Comparison of ENCODE assay signal across 9 cellular contexts in the genomic region with DNA sequence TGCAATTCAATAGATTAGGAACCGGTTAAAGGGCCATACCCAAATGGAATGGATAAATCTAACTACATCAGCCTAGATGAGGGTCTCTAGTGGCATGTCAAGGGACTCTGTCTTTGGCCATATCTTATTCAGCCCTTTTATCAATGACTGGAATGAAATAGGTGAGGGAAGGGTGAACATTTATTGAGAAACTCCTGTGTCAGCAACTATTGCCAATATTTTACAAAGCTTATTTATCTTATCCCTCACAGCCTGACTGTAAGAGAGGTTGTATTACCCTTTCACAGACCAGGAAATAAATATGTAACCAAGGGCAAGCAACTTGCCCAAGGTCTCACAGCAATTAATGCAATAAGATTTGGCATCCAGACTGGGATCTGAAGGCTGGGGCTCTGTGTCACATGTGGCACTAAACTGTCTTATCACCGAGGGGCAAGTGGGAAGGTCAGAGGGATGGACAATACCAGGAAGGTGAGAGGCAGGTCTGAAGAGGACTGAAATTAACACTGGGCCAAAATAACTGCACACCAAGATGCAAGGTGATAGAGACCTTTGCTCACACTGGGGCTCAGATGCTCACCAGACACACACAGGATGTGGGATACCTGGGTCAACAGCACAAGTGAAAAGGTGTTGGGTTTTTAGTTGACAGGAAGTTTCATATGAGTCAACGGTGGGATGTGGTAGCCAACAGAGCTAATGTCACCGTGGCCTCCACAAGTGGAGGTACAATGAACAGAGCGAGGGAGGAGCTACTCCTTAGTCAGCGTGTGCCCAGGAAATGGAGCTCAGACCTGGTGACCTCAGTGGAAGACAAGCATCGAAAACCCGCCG.
DNase-seq lines count a peak whose midpoint lies in the region; ATAC-seq and TF ChIP-seq lines count a peak whose summit lies in the region.
"Had no signal": no experiment of that assay in that cellular context is flagged by ENCODE, and none has a peak within 500 bp of the region (broad histone marks: within the 10 kb centered on the region; RNA-seq: fewer than 3 reads in every experiment).

No MANE protein-coding gene starts in this region.

- peak; percentile 93 for ATAC-seq in CD4-positive, alpha-beta T cell (ENCODE audit: poor library complexity)
- peak; percentile 82 for ATAC-seq in GM21528 (IDR thresholded peaks at IDR 0.05; ENCODE audit: low FRiP score, unreplicated experiment)

- H3K36me3 ChIP-seq in stomach: no peaks in the 10 kb centered on the region
- H3K36me3 ChIP-seq: BLaER1 treated with 17β-estradiol and CSF1 and Interleukin-3, amounts not matched to agents 10 nM and 100 nM had no signal

- no peak for TF ChIP-seq EP300 in stomach (IDR thresholded peaks at IDR 0.05)

- peak; percentile 40 to 76 (median 62) for DNase-seq in CD4-positive, alpha-beta T cell
- peak; percentile 44 for DNase-seq in NB4 (ENCODE audit: low read depth)
- DNase-seq in activated naive CD4-positive, alpha-beta T cell treated with anti-CD3 and anti-CD28 coated beads, Interleukin-2, amount 10 ng/mL, durations not matched to agents 7 days and 5 days: peak; percentile 88
- DNase-seq in stimulated activated CD8-positive, alpha-beta memory T cell treated with anti-CD3 and anti-CD28 coated beads, Interleukin-4, amount 100 ng/mL, for 24 hours (ENCODE audit: low read depth): peak; percentile 40
- no peak for DNase-seq in OCI-M1 (lab: John Stamatoyannopoulos, UW)
- DNase-seq in stomach: no peak
- no peak for DNase-seq in GDM1 (lab: John Stamatoyannopoulos, UW)

- no peaks in the 10 kb centered on the region for H3K9me3 ChIP-seq in CD4-positive, alpha-beta T cell (ENCODE audit: control insufficient read depth, low read length)
- peaks cover 0 to 7% (median 2%) of the 10 kb centered on the region in 4 donors for H3K9me3 ChIP-seq in stomach

- peak overlapping the region; percentile 32 for H3K4me3 Mint-ChIP-seq in CD4-positive, alpha-beta T cell
- H3K4me3 Mint-ChIP-seq in activated naive CD4-positive, alpha-beta T cell treated with anti-CD3 and anti-CD28 coated beads, Interleukin-2, amount 10 ng/mL, durations not matched to agents 7 days and 5 days: peak overlapping the region; percentile 20

- CTCF ChIA-PET in CD4-positive, alpha-beta T cell (lab: Charles Lee): interaction anchor here (0.8 to 1.4 kb wide), 3 partner anchors 15 to 798 kb away, joined by 3 to 4 read pairs (median 3); no protein-coding TSS in a partner anchor
- CTCF ChIA-PET in activated naive CD4-positive, alpha-beta T cell treated with anti-CD3 and anti-CD28 coated beads, Interleukin-2, amount 10 ng/mL, durations not matched to agents 7 days and 5 days (lab: Charles Lee): interaction anchor here (0.9 to 2.4 kb wide), 4 partner anchors 12 to 383 kb away, joined by 3 to 8 read pairs (median 4); a partner anchor contains a TSS

- peaks cover 49% of the 10 kb centered on the region for H3K4me1 Mint-ChIP-seq in CD4-positive, alpha-beta T cell (ENCODE audit: low read depth)
- H3K4me1 Mint-ChIP-seq in activated naive CD4-positive, alpha-beta T cell treated with anti-CD3 and anti-CD28 coated beads, Interleukin-2, amount 10 ng/mL, durations not matched to agents 7 days and 5 days: peaks cover 74% of the 10 kb centered on the region

- H3K4me1 ChIP-seq in stomach: peaks cover 0 to 17% (median 0%) of the 10 kb centered on the region in 4 donors

- H3K27me3 ChIP-seq in CD4-positive, alpha-beta T cell (ENCODE audit: control insufficient read depth, insufficient read depth, low read length): no peaks in the 10 kb centered on the region
- no peaks in the 10 kb centered on the region for H3K27me3 ChIP-seq in stomach

- peaks cover 3% of the 10 kb centered on the region for H3K9me3 Mint-ChIP-seq in CD4-positive, alpha-beta T cell
- H3K9me3 Mint-ChIP-seq in activated naive CD4-positive, alpha-beta T cell treated with anti-CD3 and anti-CD28 coated beads, Interleukin-2, amount 10 ng/mL, durations not matched to agents 7 days and 5 days: peaks cover 19% of the 10 kb centered on the region

- TF ChIP-seq POLR2A in NB4 (IDR thresholded peaks at IDR 0.05; ENCODE audit: extremely low read depth, insufficient read length) (no peak), stomach (IDR thresholded peaks at IDR 0.05) (no peak)

- peak overlapping the region; percentile 78 for H3K27ac Mint-ChIP-seq in CD4-positive, alpha-beta T cell
- peak overlapping the region; percentile 94 for H3K27ac Mint-ChIP-seq in activated naive CD4-positive, alpha-beta T cell treated with anti-CD3 and anti-CD28 coated beads, Interleukin-2, amount 10 ng/mL, durations not matched to agents 7 days and 5 days

- POLR2A ChIA-PET in CD4-positive, alpha-beta T cell (lab: Charles Lee): interaction anchor here (0.5 to 5.9 kb wide), 14 partner anchors 9 to 821 kb away, joined by 3 to 69 read pairs (median 4); a partner anchor contains a TSS

- H3K4me3 ChIP-seq in NB4 (ENCODE audit: low read depth, low read length) (no peak overlapping the region), stomach (no peak overlapping the region)
- H3K4me3 ChIP-seq: BLaER1 treated with 17β-estradiol and CSF1 and Interleukin-3, amounts not matched to agents 10 nM and 100 nM had no signal

- TF ChIP-seq CTCF in CD4-positive, alpha-beta T cell (IDR thresholded peaks at IDR 0.05): no peak
- TF ChIP-seq CTCF in NB4 (IDR thresholded peaks at IDR 0.05; ENCODE audit: low read depth, low read length) (no peak), stomach (IDR thresholded peaks at IDR 0.05) (no peak)

- no peaks in the 10 kb centered on the region for H3K27me3 Mint-ChIP-seq in CD4-positive, alpha-beta T cell
- H3K27me3 Mint-ChIP-seq in activated naive CD4-positive, alpha-beta T cell treated with anti-CD3 and anti-CD28 coated beads, Interleukin-2, amount 10 ng/mL, durations not matched to agents 7 days and 5 days: peaks cover 9% of the 10 kb centered on the region

- peaks cover 4% of the 10 kb centered on the region for H3K36me3 Mint-ChIP-seq in CD4-positive, alpha-beta T cell (ENCODE audit: low read depth)
- peaks cover 20% of the 10 kb centered on the region for H3K36me3 Mint-ChIP-seq in activated naive CD4-positive, alpha-beta T cell treated with anti-CD3 and anti-CD28 coated beads, Interleukin-2, amount 10 ng/mL, durations not matched to agents 7 days and 5 days

- H3K27ac ChIP-seq in CD4-positive, alpha-beta T cell (ENCODE audit: low read depth, low read length): peak overlapping the region; percentile 44
- H3K27ac ChIP-seq in stomach: peak overlapping the region in 2 of 5 donors; percentile 17 to 26
- H3K27ac ChIP-seq: BLaER1 treated with 17β-estradiol and CSF1 and Interleukin-3, amounts not matched to agents 10 nM and 100 nM had no signal

- intact Hi-C loops in CD4-positive, alpha-beta T cell (cut with DNase I, micrococcal nuclease): loop anchor here (1.0 to 10.0 kb wide), 4 partner anchors 45 to 385 kb away; no protein-coding TSS in a partner anchor
- intact Hi-C loops in stomach (cut with DNase I; ENCODE audit: low total_unique reads): no loop called here

- WGBS in stomach, 5 donors: 72 to 81% (median 78%) methylated on average over 9 of the region's 9 CpGs

Comparison
In these comparisons a context has a peak if more than half of its experiments do, and no peak if none do; other contexts are left out.
1. DNase-seq: peak in CD4-positive, alpha-beta T cell (10 of 10), NB4 (single experiment), activated naive CD4-positive, alpha-beta T cell treated with anti-CD3 and anti-CD28 coated beads, Interleukin-2, amount 10 ng/mL, durations not matched to agents 7 days and 5 days (single experiment) and stimulated activated CD8-positive, alpha-beta memory T cell treated with anti-CD3 and anti-CD28 coated beads, Interleukin-4, amount 100 ng/mL, for 24 hours (single experiment); none in OCI-M1 (single experiment), stomach (single experiment) and GDM1 (single experiment).